Comparison of ENCODE assay signal across 9 cellular contexts in genomic region chr3:50170689-50171088, GRCh38. TPM values are rescaled to one million over a fixed set of nuclear protein-coding genes. Genes with fewer than 3 reads are reported as not detected.
DNase-seq lines count a peak whose midpoint lies in the region; ATAC-seq and TF ChIP-seq lines count a peak whose summit lies in the region.
"Had no signal": no experiment of that assay in that cellular context is flagged by ENCODE, and none has a peak within 500 bp of the region (broad histone marks: within the 10 kb centered on the region; RNA-seq: fewer than 3 reads in every experiment).

No MANE protein-coding gene starts in this region.

- TF ChIP-seq CTCF in lung (IDR thresholded peaks at IDR 0.05; ENCODE audit: control extremely low read depth, extremely low read depth) (no peak), progenitor cell of endocrine pancreas (IDR thresholded peaks at IDR 0.05; ENCODE audit: unreplicated experiment) (no peak)

- no peak overlapping the region for H3K4me3 ChIP-seq in lung

- H3K9me3 ChIP-seq in lung (ENCODE audit: control insufficient read depth in 2 of 2, insufficient read depth in 1 of 2, low read length in 1 of 2), result no peaks in the 10 kb centered on the region

- intact Hi-C loops in Right ventricle myocardium superior (cut with DNase I) (no loop called here), Right ventricle myocardium inferior (cut with DNase I) (no loop called here)

- H3K36me3 ChIP-seq in lung (ENCODE audit: control insufficient read depth in 2 of 2, insufficient read depth in 2 of 2, low read length in 2 of 2), result peaks cover 0 to 2% of the 10 kb centered on the region in 2 donors

- 47 to 53% methylated on average over 10 of the region's 10 CpGs for WGBS in lung, 2 donors

- H3K4me3 Mint-ChIP-seq in progenitor cell of endocrine pancreas (ENCODE audit: low read depth), result no peak overlapping the region
- H3K4me3 Mint-ChIP-seq in naive thymus-derived CD8-positive, alpha-beta T cell, result no peak overlapping the region
- H3K4me3 Mint-ChIP-seq: activated T-cell treated with anti-CD3 and anti-CD28 coated beads, Interleukin-2, amount 50 U/mL, for 24 hours had no signal

- peaks cover 2 to 40% of the 10 kb centered on the region in 2 donors for H3K4me1 ChIP-seq in lung (ENCODE audit: control insufficient read depth in 2 of 2, insufficient read depth in 2 of 2, low read length in 2 of 2)

- H3K27ac ChIP-seq in lung (ENCODE audit: low read depth in 1 of 2, low read length in 1 of 2), result peak overlapping the region; percentile 56 to 84

- H3K36me3 Mint-ChIP-seq in progenitor cell of endocrine pancreas (ENCODE audit: insufficient read depth), result peaks cover 1% of the 10 kb centered on the region
- no peaks in the 10 kb centered on the region for H3K36me3 Mint-ChIP-seq in naive thymus-derived CD8-positive, alpha-beta T cell

- H3K27ac Mint-ChIP-seq in progenitor cell of endocrine pancreas, result no peak overlapping the region
- no peak overlapping the region for H3K27ac Mint-ChIP-seq in naive thymus-derived CD8-positive, alpha-beta T cell
- H3K27ac Mint-ChIP-seq: activated T-cell treated with anti-CD3 and anti-CD28 coated beads, Interleukin-2, amount 50 U/mL, for 24 hours had no signal

- H3K27me3 ChIP-seq in lung (ENCODE audit: control insufficient read depth, insufficient read depth), result no peaks in the 10 kb centered on the region

- no peaks in the 10 kb centered on the region for H3K9me3 Mint-ChIP-seq in progenitor cell of endocrine pancreas (ENCODE audit: low read depth)
- H3K9me3 Mint-ChIP-seq in naive thymus-derived CD8-positive, alpha-beta T cell, result no peaks in the 10 kb centered on the region
- H3K9me3 Mint-ChIP-seq: activated T-cell treated with anti-CD3 and anti-CD28 coated beads, Interleukin-2, amount 50 U/mL, for 24 hours had no signal

- POLR2A ChIA-PET in naive thymus-derived CD8-positive, alpha-beta T cell (lab: Charles Lee), result no interaction called here

- DNase-seq in Right ventricle myocardium superior (peak; percentile 64), Right ventricle myocardium inferior (ENCODE audit: missing footprints) (no peak), dermis microvascular lymphatic vessel endothelial cell (ENCODE audit: low read depth in 2 of 2) (peak; percentile 92 to 94), lung (ENCODE audit: low spot score) (peak; percentile 60), progenitor cell of endocrine pancreas (ENCODE audit: low spot score, unreplicated experiment) (no peak), globus pallidus (ENCODE audit: low spot score) (no peak), RPMI8226 (no peak)
- DNase-seq in naive thymus-derived CD8-positive, alpha-beta T cell, result no peak
- DNase-seq: activated T-cell treated with anti-CD3 and anti-CD28 coated beads, Interleukin-2, amount 50 U/mL, for 24 hours had no signal

- peaks cover 17% of the 10 kb centered on the region for H3K4me1 Mint-ChIP-seq in progenitor cell of endocrine pancreas (ENCODE audit: low read depth)
- H3K4me1 Mint-ChIP-seq in naive thymus-derived CD8-positive, alpha-beta T cell, result peaks cover 0 to 5% (median 1%) of the 10 kb centered on the region in 4 donors

- ATAC-seq in Right ventricle myocardium superior (ENCODE audit: poor library complexity), result no peak
- no peak for ATAC-seq in Right ventricle myocardium inferior
- no peak for ATAC-seq in lung (ENCODE audit: insufficient read depth, low FRiP score)
- ATAC-seq in naive thymus-derived CD8-positive, alpha-beta T cell, result no peak

- no peaks in the 10 kb centered on the region for H3K27me3 Mint-ChIP-seq in progenitor cell of endocrine pancreas
- H3K27me3 Mint-ChIP-seq in naive thymus-derived CD8-positive, alpha-beta T cell, result no peaks in the 10 kb centered on the region
- H3K27me3 Mint-ChIP-seq: activated T-cell treated with anti-CD3 and anti-CD28 coated beads, Interleukin-2, amount 50 U/mL, for 24 hours had no signal

RNA-seq across cellular contexts. Expression of gene SEMA3F, which starts 15.6 kb away (rescaled TPM):
- total RNA-seq in Right ventricle myocardium superior (10.8 TPM), Right ventricle myocardium inferior (12.3 TPM), dermis microvascular lymphatic vessel endothelial cell (15.7 and 29.8 TPM in 2 replicates), lung (10 to 100 TPM; 27.8 to 54.3 TPM), progenitor cell of endocrine pancreas (23.6 and 26.5 TPM in 2 replicates)
- polyA plus RNA-seq in lung, result 10 to 100 TPM; 41.6 to 53.1 TPM
- not detected for total RNA-seq in naive thymus-derived CD8-positive, alpha-beta T cell
- polyA plus RNA-seq in naive thymus-derived CD8-positive, alpha-beta T cell, result not detected

RNA-seq across cellular contexts. Expression of gene GNAT1, which starts 20.7 kb away (rescaled TPM):
- total RNA-seq in Right ventricle myocardium superior (not detected), Right ventricle myocardium inferior (not detected), dermis microvascular lymphatic vessel endothelial cell (under 0.01 TPM in 1 of 2 replicates, not detected in the other), lung (not detected), progenitor cell of endocrine pancreas (0.12 and 0.91 TPM in 2 replicates)
- polyA plus RNA-seq in lung, result under 1 TPM; 0.05 to 0.16 TPM
- not detected for total RNA-seq in naive thymus-derived CD8-positive, alpha-beta T cell
- polyA plus RNA-seq in naive thymus-derived CD8-positive, alpha-beta T cell, result not detected

RNA-seq across cellular contexts. Expression of gene SLC38A3, which starts 34.4 kb away (rescaled TPM):
- 10.6 TPM for total RNA-seq in Right ventricle myocardium superior
- total RNA-seq in Right ventricle myocardium inferior, result 10.3 TPM
- total RNA-seq in dermis microvascular lymphatic vessel endothelial cell, result under 0.01 TPM in 2 replicates
- 1 to 10 TPM in 1 of 2 donors, under 1 TPM in 1; 0.43 to 4.3 TPM for total RNA-seq in lung
- polyA plus RNA-seq in lung, result under 1 TPM; 0.08 to 0.24 TPM
- 43.5 and 44.7 TPM in 2 replicates for total RNA-seq in progenitor cell of endocrine pancreas
- total RNA-seq in naive thymus-derived CD8-positive, alpha-beta T cell, result not detected
- not detected for polyA plus RNA-seq in naive thymus-derived CD8-positive, alpha-beta T cell

Comparison
In these comparisons a context has a peak if more than half of its experiments do, and no peak if none do; other contexts are left out.
1. DNase-seq: peak in Right ventricle myocardium superior (single experiment), dermis microvascular lymphatic vessel endothelial cell (2 of 2) and lung (single experiment); none in Right ventricle myocardium inferior (single experiment), progenitor cell of endocrine pancreas (single experiment), globus pallidus (single experiment), RPMI8226 (single experiment) and naive thymus-derived CD8-positive, alpha-beta T cell (0 of 10).
2. RNA of gene SEMA3F, which starts 15.6 kb away (total RNA-seq): 27.8 to 54.3 TPM in lung, 23.6 to 26.5 TPM in progenitor cell of endocrine pancreas, 15.7 to 29.8 TPM in dermis microvascular lymphatic vessel endothelial cell, 12.3 TPM in Right ventricle myocardium inferior (single experiment) and 10.8 TPM in Right ventricle myocardium superior (single experiment); not detected in naive thymus-derived CD8-positive, alpha-beta T cell; every median in the first group is over 10 times any median in the second.